In genomic region chr3:66822059-66823009, GRCh38 we compare ENCODE assay signal across 8 cellular contexts.
DNase-seq lines count a peak whose midpoint lies in the region; ATAC-seq and TF ChIP-seq lines count a peak whose summit lies in the region.

No MANE protein-coding gene starts in this region.

- ATAC-seq in GM19023 (IDR thresholded peaks at IDR 0.05; ENCODE audit: unreplicated experiment), result peak; percentile 88
- ATAC-seq in HG03175 (IDR thresholded peaks at IDR 0.05; ENCODE audit: unreplicated experiment), result peak; percentile 91
- ATAC-seq in activated T-cell treated with anti-CD3 and anti-CD28 coated beads, Interleukin-2, amount 50 U/mL, for 72 hours (replicated peaks in 1 of 2), result peak; percentile 70 to 75
- peak; percentile 92 for ATAC-seq in foreskin keratinocyte

- POLR2A ChIA-PET in OCI-LY7 (lab: Charles Lee), result interaction anchor here (0.6 to 1.7 kb wide), 5 partner anchors 13 to 567 kb away, joined by 3 to 6 read pairs (median 5); no protein-coding TSS in a partner anchor

- no peak overlapping the region for H2AFZ ChIP-seq in OCI-LY7 (ENCODE audit: low read length)

- H3K27me3 Mint-ChIP-seq in activated T-cell treated with anti-CD3 and anti-CD28 coated beads, Interleukin-2, amount 50 U/mL, for 72 hours (ENCODE audit: low read depth), result peaks cover 6% of the 10 kb centered on the region
- H3K27me3 Mint-ChIP-seq in progenitor cell of endocrine pancreas, result peaks cover 21% of the 10 kb centered on the region

- H3K79me2 ChIP-seq in OCI-LY7 (ENCODE audit: insufficient read depth, low read depth, low read length), result no peaks in the 10 kb centered on the region

- no peaks in the 10 kb centered on the region for H4K20me1 ChIP-seq in OCI-LY7 (ENCODE audit: insufficient read depth, low read length)

- TF ChIP-seq CTCF in OCI-LY7 (conservative IDR thresholded peaks at IDR 0.05; ENCODE audit: low read length) (peak; percentile 91), foreskin keratinocyte (conservative IDR thresholded peaks at IDR 0.05) (peak; percentile 75), progenitor cell of endocrine pancreas (IDR thresholded peaks at IDR 0.05; ENCODE audit: unreplicated experiment) (peak; percentile 67)

- no TSS peak for BruUV-seq in OCI-LY7 (replicated peaks; lab: Mats Ljungman, UMichigan)

- CTCF ChIA-PET in OCI-LY7 (lab: Charles Lee; ENCODE audit: unreplicated experiment), result interaction anchor here (0.5 to 1.0 kb wide), 3 partner anchors 19 to 573 kb away, joined by 3 to 6 read pairs (median 4); no protein-coding TSS in a partner anchor

- H3K4me3 Mint-ChIP-seq in activated T-cell treated with anti-CD3 and anti-CD28 coated beads, Interleukin-2, amount 50 U/mL, for 72 hours, result no peak overlapping the region
- no peak overlapping the region for H3K4me3 Mint-ChIP-seq in progenitor cell of endocrine pancreas (ENCODE audit: low read depth)

- H3K4me1 Mint-ChIP-seq in activated T-cell treated with anti-CD3 and anti-CD28 coated beads, Interleukin-2, amount 50 U/mL, for 72 hours (ENCODE audit: low read depth), result no peaks in the 10 kb centered on the region
- peaks cover 32% of the 10 kb centered on the region for H3K4me1 Mint-ChIP-seq in progenitor cell of endocrine pancreas (ENCODE audit: low read depth)

- H3K36me3 ChIP-seq in OCI-LY7 (ENCODE audit: insufficient read depth, low read length), result no peaks in the 10 kb centered on the region

- no peak overlapping the region for H3K27ac Mint-ChIP-seq in activated T-cell treated with anti-CD3 and anti-CD28 coated beads, Interleukin-2, amount 50 U/mL, for 72 hours
- no peak overlapping the region for H3K27ac Mint-ChIP-seq in progenitor cell of endocrine pancreas

- H3K9me3 ChIP-seq in OCI-LY7 (ENCODE audit: low read length), result no peaks in the 10 kb centered on the region

- H3K27ac ChIP-seq in OCI-LY7 (ENCODE audit: low read depth, low read length, poor library complexity, severe bottlenecking) (no peak overlapping the region), foreskin keratinocyte (no peak overlapping the region)

- H3K4me1 ChIP-seq in OCI-LY7 (ENCODE audit: insufficient read depth, low read length, poor library complexity, severe bottlenecking), result no peaks in the 10 kb centered on the region
- no peaks in the 10 kb centered on the region for H3K4me1 ChIP-seq in foreskin keratinocyte

- H3K36me3 Mint-ChIP-seq in activated T-cell treated with anti-CD3 and anti-CD28 coated beads, Interleukin-2, amount 50 U/mL, for 72 hours (ENCODE audit: insufficient read depth in 2 of 2), result no peaks in the 10 kb centered on the region
- no peaks in the 10 kb centered on the region for H3K36me3 Mint-ChIP-seq in progenitor cell of endocrine pancreas (ENCODE audit: insufficient read depth)

- DNase-seq in CD1c-positive myeloid dendritic cell (ENCODE audit: extremely low spot score), result peak; percentile 54
- DNase-seq in OCI-LY7 (ENCODE audit: low spot score), result peak; percentile 73
- peak; percentile 67 to 74 for DNase-seq in activated T-cell treated with anti-CD3 and anti-CD28 coated beads, Interleukin-2, amount 50 U/mL, for 72 hours
- peak; percentile 19 to 55 for DNase-seq in foreskin keratinocyte
- peak; percentile 42 for DNase-seq in progenitor cell of endocrine pancreas (ENCODE audit: low spot score, unreplicated experiment)
- no peak for DNase-seq in retina

- H3K27me3 ChIP-seq in foreskin keratinocyte, result peaks cover 21% of the 10 kb centered on the region

- intact Hi-C loops in OCI-LY7 (cut with micrococcal nuclease; ENCODE audit: unreplicated experiment), result no loop called here

- H3K9me3 Mint-ChIP-seq in activated T-cell treated with anti-CD3 and anti-CD28 coated beads, Interleukin-2, amount 50 U/mL, for 72 hours, result no peaks in the 10 kb centered on the region
- H3K9me3 Mint-ChIP-seq in progenitor cell of endocrine pancreas (ENCODE audit: low read depth), result peaks cover 4% of the 10 kb centered on the region

- no peak overlapping the region for H3K4me3 ChIP-seq in OCI-LY7 (ENCODE audit: low read depth, low read length, poor library complexity, severe bottlenecking)

- H3K4me2 ChIP-seq in OCI-LY7 (ENCODE audit: low read length), result no peak overlapping the region

- H3K9me2 ChIP-seq in OCI-LY7 (ENCODE audit: insufficient read depth, low read length), result no peaks in the 10 kb centered on the region
